ENCODE assay signal across 24 cellular contexts in the genomic region with DNA sequence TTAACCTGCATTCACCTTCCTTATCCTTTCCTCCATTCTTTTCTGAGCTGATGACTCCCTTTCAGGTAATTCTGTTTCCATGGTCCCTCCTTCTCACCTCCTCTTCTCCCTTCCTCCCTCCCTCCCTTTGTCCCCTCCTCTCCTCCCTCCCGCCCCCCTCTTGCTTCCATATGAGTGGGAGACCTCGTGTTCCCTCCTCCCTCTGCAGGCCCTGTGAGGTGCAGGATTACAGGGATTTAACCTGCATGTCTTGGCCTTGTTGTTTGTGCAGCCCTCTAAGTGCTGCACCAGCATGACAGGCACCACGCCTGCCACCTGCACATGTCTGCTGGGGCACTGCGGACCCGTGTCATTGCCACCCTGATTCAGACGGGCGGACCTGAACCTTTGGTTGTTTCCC.
A peak's percentile ranks its signal among the peaks of the same experiment; 100 is the strongest.
DNase-seq lines count a peak whose midpoint lies in the region; ATAC-seq, FAIRE-seq and TF ChIP-seq lines count a peak whose summit lies in the region.
"Had no signal": no experiment of that assay in that cellular context is flagged by ENCODE, and none has a peak within 500 bp of the region (broad histone marks: within the 10 kb centered on the region; RNA-seq: fewer than 3 reads in every experiment).

No MANE protein-coding gene starts in this region.

- TF ChIP-seq CTCF in GM23338 (conservative IDR thresholded peaks at IDR 0.05; ENCODE audit: low read depth in 2 of 2) (no peak), astrocyte (IDR thresholded peaks at IDR 0.05; ENCODE audit: insufficient read depth, low read depth, low read length) (no peak), neural progenitor cell (IDR thresholded peaks at IDR 0.05) (no peak), GM10248 (IDR thresholded peaks at IDR 0.05; ENCODE audit: control extremely low read depth, extremely low read depth, low read depth, missing control alignments) (no peak)
- TF ChIP-seq CTCF in CD4-positive, alpha-beta T cell (IDR thresholded peaks at IDR 0.05), result no peak

- H3K36me3 ChIP-seq in GM23338 (ENCODE audit: insufficient read depth) (no peaks in the 10 kb centered on the region), HUES48 (ENCODE audit: control insufficient read depth, insufficient read depth, low read length) (no peaks in the 10 kb centered on the region), astrocyte (ENCODE audit: insufficient read depth, low read length) (no peaks in the 10 kb centered on the region), neural progenitor cell (no peaks in the 10 kb centered on the region)
- H3K36me3 ChIP-seq: BLaER1 had no signal

- CTCF ChIA-PET in GM10248 (lab: Yijun Ruan, JAX), result no interaction called here
- CTCF ChIA-PET in CD4-positive, alpha-beta T cell (lab: Charles Lee), result no interaction called here

- H3F3A ChIP-seq in GM23338 (replicated peaks; ENCODE audit: low read depth), result no peaks in the 10 kb centered on the region
- H3F3A ChIP-seq in neural progenitor cell (ENCODE audit: low read depth), result peaks cover 3% of the 10 kb centered on the region

- H3K36me3 Mint-ChIP-seq in GM23338 (ENCODE audit: low read depth) (peaks cover 28% of the 10 kb centered on the region), astrocyte (ENCODE audit: low read depth, unreplicated experiment) (no peaks in the 10 kb centered on the region), neural progenitor cell (peaks cover 2% of the 10 kb centered on the region)
- H3K36me3 Mint-ChIP-seq in CD4-positive, alpha-beta T cell (ENCODE audit: low read depth), result no peaks in the 10 kb centered on the region
- H3K36me3 Mint-ChIP-seq: CD4-positive, CD25-positive, alpha-beta regulatory T cell; IgD-negative memory B cell; T-cell had no signal

- H2AFZ ChIP-seq in GM23338, result no peak overlapping the region
- no peak overlapping the region for H2AFZ ChIP-seq in astrocyte (ENCODE audit: low read depth, low read length)
- no peak overlapping the region for H2AFZ ChIP-seq in neural progenitor cell (replicated peaks)

- H3K4me2 ChIP-seq in GM23338 (peak overlapping the region; percentile 64), astrocyte (ENCODE audit: low read length) (no peak overlapping the region), neural progenitor cell (peak overlapping the region; percentile 12)
- H3K4me2 ChIP-seq: BLaER1, KMS-11 had no signal

- peaks cover 4% of the 10 kb centered on the region for H3K27me3 Mint-ChIP-seq in GM23338 (ENCODE audit: insufficient read depth, low read depth, poor library complexity)
- H3K27me3 Mint-ChIP-seq in astrocyte (ENCODE audit: low read depth, unreplicated experiment), result no peaks in the 10 kb centered on the region
- H3K27me3 Mint-ChIP-seq in neural progenitor cell (ENCODE audit: insufficient read depth, low read depth), result no peaks in the 10 kb centered on the region
- peaks cover 23% of the 10 kb centered on the region for H3K27me3 Mint-ChIP-seq in CD4-positive, alpha-beta T cell
- H3K27me3 Mint-ChIP-seq: CD4-positive, CD25-positive, alpha-beta regulatory T cell had no signal

- no peaks in the 10 kb centered on the region for H3K9me2 ChIP-seq in GM23338 (ENCODE audit: insufficient read depth)

- peaks cover 61% of the 10 kb centered on the region for H3K79me2 ChIP-seq in GM23338 (replicated peaks; ENCODE audit: insufficient read depth)
- no peaks in the 10 kb centered on the region for H3K79me2 ChIP-seq in astrocyte (ENCODE audit: insufficient read depth, low read length)
- no peaks in the 10 kb centered on the region for H3K79me2 ChIP-seq in neural progenitor cell (ENCODE audit: low read depth)

- no peak for ATAC-seq in GM23338
- no peak for ATAC-seq in CD4-positive, alpha-beta T cell (ENCODE audit: poor library complexity)
- ATAC-seq: GM12878, HCT116, T-cell had no signal

- POLR2A ChIA-PET in GM10248 (lab: Yijun Ruan, JAX), result no interaction called here
- POLR2A ChIA-PET in CD4-positive, alpha-beta T cell (lab: Charles Lee), result no interaction called here

- intact Hi-C loops in CD4-positive, alpha-beta T cell (cut with DNase I, micrococcal nuclease), result no loop called here

- H3K27ac Mint-ChIP-seq in GM23338 (no peak overlapping the region), astrocyte (ENCODE audit: unreplicated experiment) (peak overlapping the region; percentile 96), neural progenitor cell (no peak overlapping the region)
- no peak overlapping the region for H3K27ac Mint-ChIP-seq in CD4-positive, alpha-beta T cell
- H3K27ac Mint-ChIP-seq: CD4-positive, CD25-positive, alpha-beta regulatory T cell; IgD-negative memory B cell; T-cell had no signal

- H3K4me1 ChIP-seq in GM23338 (ENCODE audit: insufficient read depth) (peaks cover 29% of the 10 kb centered on the region), HUES48 (ENCODE audit: control insufficient read depth, insufficient read depth, low read length) (peaks cover 38% of the 10 kb centered on the region), astrocyte (ENCODE audit: insufficient read depth, low read length) (peaks cover 24% of the 10 kb centered on the region), neural progenitor cell (peaks cover 11% of the 10 kb centered on the region)
- H3K4me1 ChIP-seq: BLaER1 had no signal

- DNase-seq in GM23338 (ENCODE audit: low spot score) (no peak), astrocyte (ENCODE audit: low read depth) (no peak), neural progenitor cell (ENCODE audit: low spot score) (no peak), GM10248 (ENCODE audit: extremely low spot score) (no peak), hippocampal formation (lab: John Stamatoyannopoulos, UW) (no peak)
- no peak for DNase-seq in CD4-positive, alpha-beta T cell
- DNase-seq: CD4-positive, CD25-positive, alpha-beta regulatory T cell; GOT3; MM.1S; NCI-H1694; NCI-H2081 treated with DMSO at 0.1 percent for 48 hours; NCI-H446 treated with DMSO at 0.1 percent for 48 hours; NCI-H69; Right ventricle myocardium superior; RPMI8226; T-cell had no signal

- no peak overlapping the region for H3K4me3 ChIP-seq in GM23338
- H3K4me3 ChIP-seq in HUES48 (ENCODE audit: low read depth, low read length), result no peak overlapping the region
- no peak overlapping the region for H3K4me3 ChIP-seq in astrocyte (ENCODE audit: insufficient read depth, low read depth, low read length)
- H3K4me3 ChIP-seq in neural progenitor cell, result no peak overlapping the region
- H3K4me3 ChIP-seq: BLaER1, GM12878 had no signal

- H3K9me3 Mint-ChIP-seq in GM23338, result peaks cover 23% of the 10 kb centered on the region
- H3K9me3 Mint-ChIP-seq in astrocyte (ENCODE audit: unreplicated experiment), result peaks cover 7% of the 10 kb centered on the region
- peaks cover 5% of the 10 kb centered on the region for H3K9me3 Mint-ChIP-seq in neural progenitor cell
- peaks cover 4% of the 10 kb centered on the region for H3K9me3 Mint-ChIP-seq in CD4-positive, alpha-beta T cell

- H3K9me3 ChIP-seq in HUES48 (ENCODE audit: control insufficient read depth, insufficient read depth, low read length), result 0 out of 2 replicates have a peak, but pooled peaks cover 2% of the 10 kb centered on the region
- H3K9me3 ChIP-seq in astrocyte (ENCODE audit: insufficient read depth, low read depth, low read length), result no peaks in the 10 kb centered on the region
- no peaks in the 10 kb centered on the region for H3K9me3 ChIP-seq in neural progenitor cell (ENCODE audit: low read depth)
- no peaks in the 10 kb centered on the region for H3K9me3 ChIP-seq in CD4-positive, alpha-beta T cell (ENCODE audit: control insufficient read depth, low read length)
- H3K9me3 ChIP-seq: BLaER1 had no signal

- H3K27ac ChIP-seq in GM23338 (ENCODE audit: low read depth), result no peak overlapping the region
- peak overlapping the region; percentile 5 for H3K27ac ChIP-seq in HUES48 (ENCODE audit: low read depth, low read length)
- H3K27ac ChIP-seq in astrocyte (ENCODE audit: low read depth, low read length), result no peak overlapping the region
- H3K27ac ChIP-seq in neural progenitor cell, result no peak overlapping the region
- H3K27ac ChIP-seq in CD4-positive, alpha-beta T cell (ENCODE audit: low read depth, low read length), result no peak overlapping the region
- H3K27ac ChIP-seq: BLaER1, KMS-11 had no signal

- no peak for FAIRE-seq in astrocyte (lab: Jason Lieb, UNC)
- FAIRE-seq: A204.1, G401.6, GM12878 had no signal

- 0 out of 2 replicates have a peak, but pooled peaks cover 2% of the 10 kb centered on the region for H3K27me3 ChIP-seq in GM23338 (ENCODE audit: insufficient read depth)
- no peaks in the 10 kb centered on the region for H3K27me3 ChIP-seq in HUES48 (ENCODE audit: control insufficient read depth, insufficient read depth, low read length)
- H3K27me3 ChIP-seq in astrocyte (ENCODE audit: insufficient read depth, low read length), result no peaks in the 10 kb centered on the region
- H3K27me3 ChIP-seq in neural progenitor cell, result peaks cover 5% of the 10 kb centered on the region
- H3K27me3 ChIP-seq in CD4-positive, alpha-beta T cell (ENCODE audit: control insufficient read depth, insufficient read depth, low read length), result no peaks in the 10 kb centered on the region
- H3K27me3 ChIP-seq: BLaER1 had no signal

- H3K4me1 Mint-ChIP-seq in GM23338 (peaks cover 43% of the 10 kb centered on the region), astrocyte (ENCODE audit: low read depth, unreplicated experiment) (peaks cover 39% of the 10 kb centered on the region), neural progenitor cell (peaks cover 32% of the 10 kb centered on the region)
- no peaks in the 10 kb centered on the region for H3K4me1 Mint-ChIP-seq in CD4-positive, alpha-beta T cell (ENCODE audit: low read depth)
- H3K4me1 Mint-ChIP-seq: IgD-negative memory B cell had no signal

- H4K20me1 ChIP-seq in GM23338 (replicated peaks; ENCODE audit: insufficient read depth) (peaks cover 32% of the 10 kb centered on the region), astrocyte (ENCODE audit: insufficient read depth, low read length) (no peaks in the 10 kb centered on the region), neural progenitor cell (ENCODE audit: low read depth) (no peaks in the 10 kb centered on the region)
- H4K20me1 ChIP-seq: BLaER1 had no signal

- H3K9ac ChIP-seq in HUES48 (ENCODE audit: low read depth, low read length) (no peak overlapping the region), astrocyte (ENCODE audit: low read length) (no peak overlapping the region), neural progenitor cell (no peak overlapping the region)
- H3K9ac ChIP-seq: BLaER1, KMS-11 had no signal

- H3K4me3 Mint-ChIP-seq in GM23338 (no peak overlapping the region), astrocyte (ENCODE audit: unreplicated experiment) (peak overlapping the region; percentile 58), neural progenitor cell (no peak overlapping the region)
- no peak overlapping the region for H3K4me3 Mint-ChIP-seq in CD4-positive, alpha-beta T cell
- H3K4me3 Mint-ChIP-seq: CD4-positive, CD25-positive, alpha-beta regulatory T cell; IgD-negative memory B cell; T-cell had no signal

TF ChIP-seq in GM23338, 12 proteins besides CTCF, POLR2A, EP300 and RAD21 (continues in another document):
- TF ChIP-seq EZH2 (IDR thresholded peaks at IDR 0.05; ENCODE audit: low read depth, unreplicated experiment) (no peak), POLR2AphosphoS5 (IDR thresholded peaks at IDR 0.05; ENCODE audit: low read depth) (no peak), ZNF114 (CRISPR knock-in tag; IDR thresholded peaks at IDR 0.05) (no peak), ZNF331 (CRISPR knock-in tag; IDR thresholded peaks at IDR 0.05; ENCODE audit: low read depth) (no peak)
